8 cellular contexts compared by ENCODE assay signal in the genomic region with DNA sequence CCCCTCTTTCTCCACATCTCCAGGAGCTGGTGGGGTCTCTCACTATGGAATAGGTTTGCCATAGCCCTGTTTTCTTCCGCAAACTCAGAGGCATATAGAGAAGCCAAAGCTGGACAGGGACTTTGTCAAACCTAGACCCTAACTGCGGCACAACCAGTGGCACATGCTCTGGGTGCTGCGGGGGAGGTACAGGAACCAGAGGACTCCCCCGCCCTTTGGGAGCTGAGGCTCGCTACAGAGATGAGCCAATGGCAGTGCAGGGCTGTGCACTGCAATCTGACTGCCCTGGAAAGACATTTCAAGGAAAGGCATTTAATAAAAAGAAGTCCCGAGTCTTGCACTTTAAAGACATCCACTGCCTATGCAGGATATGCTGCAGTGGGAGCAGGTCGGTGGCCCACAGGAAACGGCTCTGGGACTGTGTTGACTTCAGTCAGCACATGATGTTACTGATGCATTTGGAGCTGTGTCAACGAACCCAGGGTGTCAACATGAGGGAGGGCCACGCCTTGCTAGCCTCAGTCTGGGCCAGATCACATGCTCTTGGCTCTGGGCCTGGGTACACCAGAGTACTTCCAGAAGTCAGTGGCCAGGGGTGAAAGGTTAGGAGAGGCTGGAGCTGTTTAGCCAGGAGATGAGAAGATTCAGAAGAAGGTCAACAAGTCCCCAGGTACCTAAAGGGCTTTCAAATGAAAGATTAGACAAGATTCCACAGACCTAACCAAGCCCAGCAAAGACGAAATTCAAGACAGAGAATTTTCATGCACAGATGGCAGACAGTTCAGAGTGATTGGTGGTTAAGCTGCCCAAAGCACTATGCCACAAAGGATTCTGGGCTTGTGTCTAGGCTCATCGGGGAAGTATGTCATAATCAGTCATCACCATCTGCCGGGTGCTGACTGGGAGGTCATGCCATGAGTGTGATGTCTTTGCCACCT. TPM values are rescaled to one million over a fixed set of nuclear protein-coding genes. Genes with fewer than 3 reads are reported as not detected.
DNase-seq lines count a peak whose midpoint lies in the region; ATAC-seq, FAIRE-seq and TF ChIP-seq lines count a peak whose summit lies in the region.
"Had no signal": no experiment of that assay in that cellular context is flagged by ENCODE, and none has a peak within 500 bp of the region (broad histone marks: within the 10 kb centered on the region; RNA-seq: fewer than 3 reads in every experiment).

No MANE protein-coding gene starts in this region.

- intact Hi-C loops in mucosa of descending colon (cut with DNase I, micrococcal nuclease): no loop called here

- no peak overlapping the region for H3K9ac ChIP-seq in duodenal mucosa (ENCODE audit: low read depth in 1 of 2, low read length in 2 of 2)

- TF ChIP-seq CTCF in HL-60 (IDR thresholded peaks at IDR 0.05; ENCODE audit: insufficient read depth, low read length) (no peak), mucosa of descending colon (IDR thresholded peaks at IDR 0.05) (no peak)

- DNase-seq in HL-60 (ENCODE audit: low read depth in 1 of 2, low spot score in 1 of 2) (peak in 1 of 2 experiments; percentile 78), RCC 7860 (ENCODE audit: low spot score) (peak; percentile 64), mucosa of descending colon (peak; percentile 86 to 96 (median 90))

- H3K4me1 ChIP-seq in duodenal mucosa (ENCODE audit: control insufficient read depth in 1 of 2, insufficient read depth in 2 of 2, low read length in 2 of 2) (peaks cover 35% of the 10 kb centered on the region in 2 donors), mucosa of descending colon (ENCODE audit: low read depth) (peaks cover 29% of the 10 kb centered on the region)

- FAIRE-seq in RCC 7860 (lab: Jason Lieb, UNC): no peak

- no peaks in the 10 kb centered on the region for H3K9me3 ChIP-seq in duodenal mucosa (ENCODE audit: control insufficient read depth in 1 of 2, low read length in 2 of 2)
- no peaks in the 10 kb centered on the region for H3K9me3 ChIP-seq in mucosa of descending colon

- H3K36me3 ChIP-seq in duodenal mucosa (ENCODE audit: control insufficient read depth in 1 of 2, insufficient read depth in 2 of 2, low read length in 2 of 2) (peaks cover 20 to 31% of the 10 kb centered on the region in 2 donors), mucosa of descending colon (ENCODE audit: low read depth) (no peaks in the 10 kb centered on the region)

- ATAC-seq in mucosa of descending colon (peak; percentile 93), GM18502 (IDR thresholded peaks at IDR 0.05; ENCODE audit: poor library complexity, unreplicated experiment) (no peak), HG03097 (IDR thresholded peaks at IDR 0.05; ENCODE audit: low FRiP score, unreplicated experiment) (no peak), HG02588 (IDR thresholded peaks at IDR 0.05; ENCODE audit: unreplicated experiment) (no peak)

- H3K4me3 ChIP-seq in HL-60 (replicated peaks; ENCODE audit: insufficient read depth, low read length) (no peak overlapping the region), duodenal mucosa (ENCODE audit: low read depth in 1 of 2, low read length in 2 of 2) (no peak overlapping the region), mucosa of descending colon (no peak overlapping the region)
- H3K4me3 ChIP-seq: SK-N-MC had no signal

- no peaks in the 10 kb centered on the region for H3K27me3 ChIP-seq in HL-60 (ENCODE audit: insufficient read depth, poor library complexity, severe bottlenecking)
- H3K27me3 ChIP-seq in duodenal mucosa (ENCODE audit: control insufficient read depth in 1 of 2, insufficient read depth in 2 of 2, low read length in 2 of 2): no peaks in the 10 kb centered on the region

- H3K27ac ChIP-seq in HL-60 (replicated peaks) (peak overlapping the region; percentile 12; the same call in 1 of the 2 replicates), duodenal mucosa (ENCODE audit: low read depth, low read length) (peak overlapping the region; percentile 15)
- H3K27ac ChIP-seq: SK-N-MC had no signal

RNA-seq across cellular contexts. Expression of a gene that starts 8.2 kb away (rescaled TPM):
- total RNA-seq in mucosa of descending colon: 10 to 100 TPM; 27.4 to 33.4 (median 33.3) TPM

RNA-seq across cellular contexts. Expression of a gene that starts 13.5 kb away (rescaled TPM):
- 10 to 100 TPM in 1 of 3 donors, 1 to 10 TPM in 2; 1.0 to 10.1 (median 1.7) TPM for total RNA-seq in mucosa of descending colon
